11 cellular contexts compared by ENCODE assay signal in genomic region chr6:41053056-41053455, GRCh38. TPM values are rescaled to one million over a fixed set of nuclear protein-coding genes. Genes with fewer than 3 reads are reported as not detected.
DNase-seq lines count a peak whose midpoint lies in the region; ATAC-seq and TF ChIP-seq lines count a peak whose summit lies in the region.
"Had no signal": no experiment of that assay in that cellular context is flagged by ENCODE, and none has a peak within 500 bp of the region (broad histone marks: within the 10 kb centered on the region; RNA-seq: fewer than 3 reads in every experiment).

Gene APOBEC2 (plus strand): TSS chr6:41053202. CDS start chr6:41053348, 146 bp downstream.

- no peaks in the 10 kb centered on the region for H3K27me3 Mint-ChIP-seq in activated naive CD4-positive, alpha-beta T cell treated with anti-CD3 and anti-CD28 coated beads, Interleukin-2, amount 50 U/mL, for 24 hours
- no peaks in the 10 kb centered on the region for H3K27me3 Mint-ChIP-seq in activated CD8-positive, alpha-beta T cell treated with anti-CD3 and anti-CD28 coated beads for 36 hours
- peaks cover 2 to 4% (median 3%) of the 10 kb centered on the region in 3 donors for H3K27me3 Mint-ChIP-seq in immature natural killer cell (ENCODE audit: low read depth in 3 of 3)
- H3K27me3 Mint-ChIP-seq in stimulated activated naive B cell treated with anti-CD40 and anti-IgM and Interleukin-4, amounts not matched to agents 10 μg/mL and 1 μg/mL and 100 μg/mL, for 72 hours = no peaks in the 10 kb centered on the region

- H3K4me1 Mint-ChIP-seq in activated naive CD4-positive, alpha-beta T cell treated with anti-CD3 and anti-CD28 coated beads, Interleukin-2, amount 50 U/mL, for 24 hours = peaks cover 21% of the 10 kb centered on the region
- H3K4me1 Mint-ChIP-seq in activated CD8-positive, alpha-beta T cell treated with anti-CD3 and anti-CD28 coated beads for 36 hours (ENCODE audit: low read depth) = peaks cover 13% of the 10 kb centered on the region
- peaks cover 24 to 26% of the 10 kb centered on the region in 2 donors for H3K4me1 Mint-ChIP-seq in immature natural killer cell
- H3K4me1 Mint-ChIP-seq in stimulated activated naive B cell treated with anti-CD40 and anti-IgM and Interleukin-4, amounts not matched to agents 10 μg/mL and 1 μg/mL and 100 μg/mL, for 72 hours = peaks cover 18 to 23% of the 10 kb centered on the region in 2 donors

- ATAC-seq in activated CD8-positive, alpha-beta T cell treated with anti-CD3 and anti-CD28 coated beads for 36 hours = no peak
- ATAC-seq in stimulated activated naive B cell treated with anti-CD40 and anti-IgM and Interleukin-4, amounts not matched to agents 10 μg/mL and 1 μg/mL and 100 μg/mL, for 72 hours (replicated peaks) = no peak
- ATAC-seq in GM18520 (IDR thresholded peaks at IDR 0.05; ENCODE audit: unreplicated experiment) (no peak), left lung (no peak)

- H3K4me3 Mint-ChIP-seq in activated naive CD4-positive, alpha-beta T cell treated with anti-CD3 and anti-CD28 coated beads, Interleukin-2, amount 50 U/mL, for 24 hours = peak within 1 kb of the TSS; percentile 24
- no peak within 1 kb of the TSS for H3K4me3 Mint-ChIP-seq in activated CD8-positive, alpha-beta T cell treated with anti-CD3 and anti-CD28 coated beads for 36 hours
- H3K4me3 Mint-ChIP-seq in immature natural killer cell = peak within 1 kb of the TSS in 4 of 5 donors; percentile 0 to 37 (median 16)
- peak within 1 kb of the TSS in 1 of 2 donors; percentile 7 for H3K4me3 Mint-ChIP-seq in stimulated activated naive B cell treated with anti-CD40 and anti-IgM and Interleukin-4, amounts not matched to agents 10 μg/mL and 1 μg/mL and 100 μg/mL, for 72 hours

- H3K27ac ChIP-seq in left lung (no peak within 1 kb of the TSS), A673 (ENCODE audit: low read depth, low read length, poor library complexity, severe bottlenecking) (no peak within 1 kb of the TSS)

- CTCF ChIA-PET in activated CD8-positive, alpha-beta T cell treated with anti-CD3 and anti-CD28 coated beads for 36 hours (lab: Charles Lee) = interaction anchor here (1.8 to 6.7 kb wide), 3 partner anchors 14 to 25 kb away, joined by 10 to 47 read pairs (median 11); partner anchors contain the start of gene UNC5CL
- CTCF ChIA-PET in A673 (lab: Charles Lee) = no interaction called here

- H3K27ac Mint-ChIP-seq in activated naive CD4-positive, alpha-beta T cell treated with anti-CD3 and anti-CD28 coated beads, Interleukin-2, amount 50 U/mL, for 24 hours = peak within 1 kb of the TSS; percentile 3
- H3K27ac Mint-ChIP-seq in activated CD8-positive, alpha-beta T cell treated with anti-CD3 and anti-CD28 coated beads for 36 hours = peak within 1 kb of the TSS; percentile 76
- peak within 1 kb of the TSS in 5 of 6 donors; percentile 8 to 70 (median 36) for H3K27ac Mint-ChIP-seq in immature natural killer cell
- peak within 1 kb of the TSS; percentile 88 for H3K27ac Mint-ChIP-seq in stimulated activated naive B cell treated with anti-CD40 and anti-IgM and Interleukin-4, amounts not matched to agents 10 μg/mL and 1 μg/mL and 100 μg/mL, for 72 hours

- DNase-seq in activated naive CD4-positive, alpha-beta T cell treated with anti-CD3 and anti-CD28 coated beads, Interleukin-2, amount 50 U/mL, for 16 hours = no peak
- DNase-seq in activated CD8-positive, alpha-beta T cell treated with anti-CD3 and anti-CD28 coated beads for 36 hours = no peak
- DNase-seq in immature natural killer cell (no peak), left lung (no peak), A673 (ENCODE audit: low spot score) (no peak)
- no peak for DNase-seq in stimulated activated naive B cell treated with anti-CD40 and anti-IgM and Interleukin-4, amounts not matched to agents 10 μg/mL and 1 μg/mL and 100 μg/mL, for 72 hours
- DNase-seq: central memory CD4-positive, alpha-beta T cell; NCI-H187 had no signal

- TF ChIP-seq CTCF in activated CD8-positive, alpha-beta T cell treated with anti-CD3 and anti-CD28 coated beads for 36 hours (IDR thresholded peaks at IDR 0.05) = no peak
- no peak for TF ChIP-seq CTCF in left lung (IDR thresholded peaks at IDR 0.05)
- TF ChIP-seq CTCF in A673 (conservative IDR thresholded peaks at IDR 0.05; ENCODE audit: low read depth, low read length) = no peak

- no TSS peak for BruUV-seq in A673 (replicated peaks; lab: Mats Ljungman, UMichigan)

- intact Hi-C loops in activated CD8-positive, alpha-beta T cell treated with anti-CD3 and anti-CD28 coated beads for 36 hours (cut with micrococcal nuclease) = no loop called here
- intact Hi-C loops in left lung (cut with DNase I) = no loop called here
- intact Hi-C loops in A673 (cut with micrococcal nuclease; ENCODE audit: unreplicated experiment) = no loop called here

- H3K9me3 Mint-ChIP-seq in activated naive CD4-positive, alpha-beta T cell treated with anti-CD3 and anti-CD28 coated beads, Interleukin-2, amount 50 U/mL, for 24 hours = no peaks in the 10 kb centered on the region
- H3K9me3 Mint-ChIP-seq in activated CD8-positive, alpha-beta T cell treated with anti-CD3 and anti-CD28 coated beads for 36 hours = no peaks in the 10 kb centered on the region
- no peaks in the 10 kb centered on the region for H3K9me3 Mint-ChIP-seq in immature natural killer cell
- peaks cover 0 to 3% of the 10 kb centered on the region in 2 donors for H3K9me3 Mint-ChIP-seq in stimulated activated naive B cell treated with anti-CD40 and anti-IgM and Interleukin-4, amounts not matched to agents 10 μg/mL and 1 μg/mL and 100 μg/mL, for 72 hours

- POLR2A ChIA-PET in activated CD8-positive, alpha-beta T cell treated with anti-CD3 and anti-CD28 coated beads for 36 hours (lab: Charles Lee) = no interaction called here
- POLR2A ChIA-PET in A673 (lab: Charles Lee; ENCODE audit: low non-redundant PET) = no interaction called here

- H3K4me3 ChIP-seq in left lung (no peak within 1 kb of the TSS), A673 (ENCODE audit: low read depth, low read length, poor library complexity, severe bottlenecking) (no peak within 1 kb of the TSS)

- H3K4me1 ChIP-seq in left lung = peaks cover 0 to 14% of the 10 kb centered on the region in 2 donors
- peaks cover 4% of the 10 kb centered on the region for H3K4me1 ChIP-seq in A673 (ENCODE audit: insufficient read depth, low read length, poor library complexity, severe bottlenecking)

- H3K27me3 ChIP-seq in left lung = no peaks in the 10 kb centered on the region
- no peaks in the 10 kb centered on the region for H3K27me3 ChIP-seq in A673 (replicated peaks; ENCODE audit: insufficient read depth, low read depth, low read length, poor library complexity)

- peaks cover 7% of the 10 kb centered on the region for H3K36me3 Mint-ChIP-seq in activated naive CD4-positive, alpha-beta T cell treated with anti-CD3 and anti-CD28 coated beads, Interleukin-2, amount 50 U/mL, for 24 hours
- H3K36me3 Mint-ChIP-seq in activated CD8-positive, alpha-beta T cell treated with anti-CD3 and anti-CD28 coated beads for 36 hours (ENCODE audit: low read depth) = peaks cover 8% of the 10 kb centered on the region
- H3K36me3 Mint-ChIP-seq in immature natural killer cell = peaks cover 4 to 8% (median 4%) of the 10 kb centered on the region in 3 donors
- peaks cover 27 to 47% of the 10 kb centered on the region in 2 donors for H3K36me3 Mint-ChIP-seq in stimulated activated naive B cell treated with anti-CD40 and anti-IgM and Interleukin-4, amounts not matched to agents 10 μg/mL and 1 μg/mL and 100 μg/mL, for 72 hours

- H3K9me3 ChIP-seq in left lung = no peaks in the 10 kb centered on the region
- no peaks in the 10 kb centered on the region for H3K9me3 ChIP-seq in A673 (ENCODE audit: low read depth, low read length, poor library complexity, severe bottlenecking)

- H3K36me3 ChIP-seq in left lung (no peaks in the 10 kb centered on the region), A673 (ENCODE audit: insufficient read depth, low read length, poor library complexity, severe bottlenecking) (no peaks in the 10 kb centered on the region)

RNA-seq across cellular contexts. Expression of gene APOBEC2, which starts in this region (rescaled TPM):
- total RNA-seq in activated CD8-positive, alpha-beta T cell treated with anti-CD3 and anti-CD28 coated beads for 36 hours = not detected
- polyA plus RNA-seq in immature natural killer cell = under 1 TPM in 1 of 3 donors, not detected in 2; 0.50 TPM
- total RNA-seq in left lung = under 1 TPM in 1 of 2 donors, not detected in 1; 0.29 TPM
- total RNA-seq in A673 (2021) = not detected in 2 replicates
- total RNA-seq: fibroblast of villous mesenchyme had no signal

Comparison
In these comparisons a context has a peak if more than half of its experiments do, and no peak if none do; other contexts are left out.
1. H3K27ac Mint-ChIP-seq: peak in every context shown above with its lines; median percentile 88 in stimulated activated naive B cell treated with anti-CD40 and anti-IgM and Interleukin-4, amounts not matched to agents 10 μg/mL and 1 μg/mL and 100 μg/mL, for 72 hours; 76 in activated CD8-positive, alpha-beta T cell treated with anti-CD3 and anti-CD28 coated beads for 36 hours; 36 in immature natural killer cell; 3 in activated naive CD4-positive, alpha-beta T cell treated with anti-CD3 and anti-CD28 coated beads, Interleukin-2, amount 50 U/mL, for 24 hours.